35 cellular contexts compared by ENCODE assay signal in genomic region chr22:26593763-26594162, GRCh38. TPM values are rescaled to one million over a fixed set of nuclear protein-coding genes. Genes with fewer than 3 reads are reported as not detected.
DNase-seq lines count a peak whose midpoint lies in the region; ATAC-seq, FAIRE-seq and TF ChIP-seq lines count a peak whose summit lies in the region.
"Had no signal": no experiment of that assay in that cellular context is flagged by ENCODE, and none has a peak within 500 bp of the region (broad histone marks: within the 10 kb centered on the region; RNA-seq: fewer than 3 reads in every experiment).

No MANE protein-coding gene starts in this region.

- peaks cover 9% of the 10 kb centered on the region for H3K4me1 ChIP-seq in neural progenitor cell
- H3K4me1 ChIP-seq: parathyroid adenoma had no signal

- no peaks in the 10 kb centered on the region for H3K9me3 ChIP-seq in neural progenitor cell (ENCODE audit: low read depth)
- H3K9me3 ChIP-seq: A549, esophagus muscularis mucosa had no signal

- no peak overlapping the region for H3K4me2 ChIP-seq in neural progenitor cell
- H3K4me2 ChIP-seq: A549 had no signal

- peak overlapping the region; percentile 72 for H2AFZ ChIP-seq in neural progenitor cell (replicated peaks)
- H2AFZ ChIP-seq: parathyroid adenoma had no signal

- H3K4me1 Mint-ChIP-seq in activated CD8-positive, alpha-beta memory T cell treated with anti-CD3 and anti-CD28 coated beads, Interleukin-2, amount 10 ng/mL, durations not matched to agents 7 days and 5 days = peaks cover 67% of the 10 kb centered on the region
- H3K4me1 Mint-ChIP-seq in activated naive CD8-positive, alpha-beta T cell treated with anti-CD3 and anti-CD28 coated beads, Interleukin-2, amount 50 U/mL, for 24 hours = peaks cover 66% of the 10 kb centered on the region
- peaks cover 6% of the 10 kb centered on the region for H3K4me1 Mint-ChIP-seq in neural progenitor cell
- H3K4me1 Mint-ChIP-seq: neural crest cell had no signal

- ATAC-seq in activated CD8-positive, alpha-beta memory T cell treated with anti-CD3 and anti-CD28 coated beads, Interleukin-2, amount 10 ng/mL, durations not matched to agents 7 days and 5 days = no peak
- ATAC-seq in activated naive CD8-positive, alpha-beta T cell treated with anti-CD3 and anti-CD28 coated beads, Interleukin-2, amount 50 U/mL, for 24 hours = no peak
- no peak for ATAC-seq in HG03521 (IDR thresholded peaks at IDR 0.05; ENCODE audit: unreplicated experiment)
- ATAC-seq: A549; left lobe of liver; stimulated activated naive B cell treated with anti-CD40 and anti-IgM and Interleukin-4, amounts not matched to agents 10 μg/mL and 1 μg/mL and 100 μg/mL, for 72 hours had no signal

- H3K4me3 ChIP-seq in neural progenitor cell = no peak overlapping the region
- H3K4me3 ChIP-seq: A549, esophagus muscularis mucosa, skin epidermis had no signal

- FAIRE-seq in GM18507 (lab: Jason Lieb, UNC) = peak; percentile 15
- FAIRE-seq: A549, islet of Langerhans, TTC549 had no signal

- peaks cover 7% of the 10 kb centered on the region for H4K20me1 ChIP-seq in neural progenitor cell (ENCODE audit: low read depth)

- peaks cover 10% of the 10 kb centered on the region for H3K79me2 ChIP-seq in neural progenitor cell (ENCODE audit: low read depth)
- H3K79me2 ChIP-seq: parathyroid adenoma had no signal

- H3K36me3 Mint-ChIP-seq in activated CD8-positive, alpha-beta memory T cell treated with anti-CD3 and anti-CD28 coated beads, Interleukin-2, amount 10 ng/mL, durations not matched to agents 7 days and 5 days = peaks cover under 1% of the 10 kb centered on the region
- peaks cover under 1% of the 10 kb centered on the region for H3K36me3 Mint-ChIP-seq in activated naive CD8-positive, alpha-beta T cell treated with anti-CD3 and anti-CD28 coated beads, Interleukin-2, amount 50 U/mL, for 24 hours (ENCODE audit: low read depth)
- H3K36me3 Mint-ChIP-seq in neural progenitor cell = no peaks in the 10 kb centered on the region
- H3K36me3 Mint-ChIP-seq: memory B cell; stimulated activated naive B cell treated with anti-CD40 and anti-IgM and Interleukin-4, amounts not matched to agents 10 μg/mL and 1 μg/mL and 100 μg/mL, for 72 hours had no signal

- peaks cover 3% of the 10 kb centered on the region for H3K27me3 ChIP-seq in neural progenitor cell

- H3K27ac ChIP-seq in neural progenitor cell = no peak overlapping the region
- H3K27ac ChIP-seq: A549, esophagus muscularis mucosa, parathyroid adenoma had no signal

- H3K36me3 ChIP-seq in neural progenitor cell = no peaks in the 10 kb centered on the region
- H3K36me3 ChIP-seq: esophagus muscularis mucosa had no signal

- H3K27me3 Mint-ChIP-seq in activated CD8-positive, alpha-beta memory T cell treated with anti-CD3 and anti-CD28 coated beads, Interleukin-2, amount 10 ng/mL, durations not matched to agents 7 days and 5 days = no peaks in the 10 kb centered on the region
- H3K27me3 Mint-ChIP-seq in activated naive CD8-positive, alpha-beta T cell treated with anti-CD3 and anti-CD28 coated beads, Interleukin-2, amount 50 U/mL, for 24 hours = no peaks in the 10 kb centered on the region
- peaks cover 12% of the 10 kb centered on the region for H3K27me3 Mint-ChIP-seq in neural progenitor cell (ENCODE audit: insufficient read depth, low read depth)
- H3K27me3 Mint-ChIP-seq: stimulated activated naive B cell treated with anti-CD40 and anti-IgM and Interleukin-4, amounts not matched to agents 10 μg/mL and 1 μg/mL and 100 μg/mL, for 72 hours had no signal

- peak overlapping the region; percentile 73 for H3K27ac Mint-ChIP-seq in activated CD8-positive, alpha-beta memory T cell treated with anti-CD3 and anti-CD28 coated beads, Interleukin-2, amount 10 ng/mL, durations not matched to agents 7 days and 5 days
- H3K27ac Mint-ChIP-seq in activated naive CD8-positive, alpha-beta T cell treated with anti-CD3 and anti-CD28 coated beads, Interleukin-2, amount 50 U/mL, for 24 hours = peak overlapping the region; percentile 25
- H3K27ac Mint-ChIP-seq in neural progenitor cell = no peak overlapping the region
- H3K27ac Mint-ChIP-seq: memory B cell; stimulated activated naive B cell treated with anti-CD40 and anti-IgM and Interleukin-4, amounts not matched to agents 10 μg/mL and 1 μg/mL and 100 μg/mL, for 72 hours had no signal

- no peaks in the 10 kb centered on the region for H3K9me3 Mint-ChIP-seq in activated CD8-positive, alpha-beta memory T cell treated with anti-CD3 and anti-CD28 coated beads, Interleukin-2, amount 10 ng/mL, durations not matched to agents 7 days and 5 days (ENCODE audit: low read depth)
- H3K9me3 Mint-ChIP-seq in activated naive CD8-positive, alpha-beta T cell treated with anti-CD3 and anti-CD28 coated beads, Interleukin-2, amount 50 U/mL, for 24 hours = no peaks in the 10 kb centered on the region
- H3K9me3 Mint-ChIP-seq in neural progenitor cell = no peaks in the 10 kb centered on the region
- H3K9me3 Mint-ChIP-seq: memory B cell; neural crest cell; stimulated activated naive B cell treated with anti-CD40 and anti-IgM and Interleukin-4, amounts not matched to agents 10 μg/mL and 1 μg/mL and 100 μg/mL, for 72 hours had no signal

- no peak for TF ChIP-seq CTCF in neural progenitor cell (IDR thresholded peaks at IDR 0.05)

- peaks cover 19% of the 10 kb centered on the region for H3F3A ChIP-seq in neural progenitor cell (ENCODE audit: low read depth)

- CTCF ChIA-PET in activated CD8-positive, alpha-beta memory T cell treated with anti-CD3 and anti-CD28 coated beads, Interleukin-2, amount 10 ng/mL, durations not matched to agents 7 days and 5 days (lab: Charles Lee) = interaction anchor here (1.7 kb wide), 1 partner anchor 30 kb away, joined by 3 read pairs; no protein-coding TSS in a partner anchor

- no peak overlapping the region for H3K9ac ChIP-seq in neural progenitor cell
- H3K9ac ChIP-seq: parathyroid adenoma had no signal

- H3K4me3 Mint-ChIP-seq in activated CD8-positive, alpha-beta memory T cell treated with anti-CD3 and anti-CD28 coated beads, Interleukin-2, amount 10 ng/mL, durations not matched to agents 7 days and 5 days = no peak overlapping the region
- no peak overlapping the region for H3K4me3 Mint-ChIP-seq in activated naive CD8-positive, alpha-beta T cell treated with anti-CD3 and anti-CD28 coated beads, Interleukin-2, amount 50 U/mL, for 24 hours
- no peak overlapping the region for H3K4me3 Mint-ChIP-seq in neural progenitor cell
- H3K4me3 Mint-ChIP-seq: memory B cell; neural crest cell; stimulated activated naive B cell treated with anti-CD40 and anti-IgM and Interleukin-4, amounts not matched to agents 10 μg/mL and 1 μg/mL and 100 μg/mL, for 72 hours had no signal

- DNase-seq in activated CD8-positive, alpha-beta memory T cell treated with anti-CD3 and anti-CD28 coated beads, Interleukin-2, amount 10 ng/mL, durations not matched to agents 7 days and 5 days = no peak
- no peak for DNase-seq in activated CD8-positive, alpha-beta memory T cell treated with anti-CD3 and anti-CD28 coated beads, Interleukin-2, amount 50 U/mL, for 4 hours
- no peak for DNase-seq in GM18507 (ENCODE audit: extremely low spot score, insufficient read length, low read depth)
- DNase-seq in activated naive CD8-positive, alpha-beta T cell treated with anti-CD3 and anti-CD28 coated beads, Interleukin-2, amount 50 U/mL, for 24 hours = no peak
- DNase-seq in neural progenitor cell (ENCODE audit: low spot score) = no peak
- no peak for DNase-seq in NCI-H1694 (lab: John Stamatoyannopoulos, UW)
- DNase-seq in NCI-H1092 (lab: John Stamatoyannopoulos, UW) = no peak
- DNase-seq: activated CD4-positive, alpha-beta T cell treated with anti-CD3 and anti-CD28 coated beads, Interleukin-2, amount 50 U/mL, for 4 hours; activated CD4-positive, CD25-positive, alpha-beta regulatory T cell; foreskin fibroblast; HCEC 1CT; NCI-H1048; NCI-H187; NCI-H2171; NCI-H510A; retina; RPMI8226; stimulated activated naive B cell treated with anti-CD40 and anti-IgM and Interleukin-4, amounts not matched to agents 10 μg/mL and 1 μg/mL and 100 μg/mL, for 72 hours had no signal

RNA-seq across cellular contexts. Expression of gene TPST2, which starts 3.8 kb away (rescaled TPM):
- 10 to 100 TPM; 61.6 to 81.6 TPM for total RNA-seq in activated CD8-positive, alpha-beta memory T cell treated with anti-CD3 and anti-CD28 coated beads, Interleukin-2, amount 10 ng/mL, durations not matched to agents 7 days and 5 days
- 31.7 and 59.5 TPM in 2 replicates for total RNA-seq in neural progenitor cell (ENCODE audit: low replicate concordance)

RNA-seq across cellular contexts. Expression of gene CRYBB1, which starts 24.1 kb away (rescaled TPM):
- under 1 TPM in 1 of 2 experiments, not detected in 1; 0.38 TPM for total RNA-seq in activated CD8-positive, alpha-beta memory T cell treated with anti-CD3 and anti-CD28 coated beads, Interleukin-2, amount 10 ng/mL, durations not matched to agents 7 days and 5 days
- total RNA-seq in neural progenitor cell (ENCODE audit: low replicate concordance) = 0.53 TPM in 1 of 2 replicates, not detected in the other
- total RNA-seq: Daoy; left lobe of liver; neural crest cell; SK-MEL-5; T-helper 1 cell treated with Interleukin-12 subunit alpha and Interleukin-12 subunit beta and Interleukin-4 antibody, amounts not matched to agents 30 ng/mL and 1 ng/mL, for 36 hours; ureter had no signal

RNA-seq across cellular contexts. Expression of gene CRYBA4, which starts 28.0 kb away (rescaled TPM):
- under 1 TPM in 1 of 2 experiments, not detected in 1; 0.38 TPM for total RNA-seq in activated CD8-positive, alpha-beta memory T cell treated with anti-CD3 and anti-CD28 coated beads, Interleukin-2, amount 10 ng/mL, durations not matched to agents 7 days and 5 days
- total RNA-seq in neural progenitor cell (ENCODE audit: low replicate concordance) = 1.1 and 1.6 TPM in 2 replicates
- total RNA-seq: cardiac septum, Daoy, esophagus muscularis mucosa, left lobe of liver, neural crest cell, OCI-LY7, temporal lobe had no signal
